ENCODE assay signal across 14 cellular contexts in genomic region chr1:14732726-14733052, GRCh38.
DNase-seq lines count a peak whose midpoint lies in the region; FAIRE-seq and TF ChIP-seq lines count a peak whose summit lies in the region.
"Had no signal": no experiment of that assay in that cellular context is flagged by ENCODE, and none has a peak within 500 bp of the region (broad histone marks: within the 10 kb centered on the region; RNA-seq: fewer than 3 reads in every experiment).

No MANE protein-coding gene starts in this region.

- H3K9me3 Mint-ChIP-seq in type B pancreatic cell: no peaks in the 10 kb centered on the region

- H2AK5ac ChIP-seq in H1 (ENCODE audit: low read depth, low read length) (peak overlapping the region; percentile 54; the same call in 1 of the 2 replicates), mesendoderm (ENCODE audit: low read length) (no peak overlapping the region)

- H4K20me1 ChIP-seq in H1 (replicated peaks in 1 of 2; ENCODE audit: control insufficient read depth in 1 of 2, insufficient read depth in 2 of 2, low read length in 2 of 2): peaks cover 0 to 3% of the 10 kb centered on the region in 2 experiments
- H4K20me1 ChIP-seq: BLaER1 had no signal

- TF ChIP-seq RAD21 in H1 (IDR thresholded peaks at IDR 0.05 in 1 of 2, conservative IDR thresholded peaks at IDR 0.05 in 1 of 2; ENCODE audit: low read depth in 2 of 2, low read length in 2 of 2): no peak

- H3K27ac ChIP-seq in HUES64 (ENCODE audit: low read depth, low read length) (peak overlapping the region; percentile 84), H1 (ENCODE audit: low read depth, low read length) (no peak overlapping the region), mesendoderm (ENCODE audit: low read depth, low read length) (peak overlapping the region; percentile 91)
- H3K27ac ChIP-seq: BLaER1, tibial artery had no signal

- H2BK20ac ChIP-seq in H1 (ENCODE audit: low read length): peak overlapping the region; percentile 63; the same call in 1 of the 2 replicates

- peak overlapping the region; percentile 90 for H2BK12ac ChIP-seq in H1 (ENCODE audit: low read depth, low read length)

- H3K14ac ChIP-seq in H1 (ENCODE audit: insufficient read length): no peak overlapping the region

- H2BK120ac ChIP-seq in H1 (replicated peaks; ENCODE audit: low read depth, low read length) (peak overlapping the region; percentile 90), mesendoderm (ENCODE audit: low read depth, low read length) (no peak overlapping the region)

- CTCF ChIA-PET in H1 (lab: Charles Lee; ENCODE audit: partially characterized antibody): interaction anchor here (0.8 to 2.9 kb wide), 12 partner anchors 9 to 314 kb away, joined by 3 to 13 read pairs (median 4); no protein-coding TSS in a partner anchor

- H3K4ac ChIP-seq in H1 (replicated peaks; ENCODE audit: insufficient read length, low read depth, low read length): peak overlapping the region; percentile 79
- H3K4ac ChIP-seq in mesendoderm (ENCODE audit: low read depth, low read length): peak overlapping the region; percentile 63

- no peaks in the 10 kb centered on the region for H3K27me3 Mint-ChIP-seq in type B pancreatic cell

- TF ChIP-seq CTCF in H1 (IDR thresholded peaks at IDR 0.05; ENCODE audit: control extremely low read depth in 1 of 3, insufficient read depth in 1 of 3, low read depth in 1 of 3, low read length in 3 of 3): no peak
- TF ChIP-seq CTCF in type B pancreatic cell (conservative IDR thresholded peaks at IDR 0.05): no peak

- H3K36me3 ChIP-seq in HUES64 (ENCODE audit: insufficient read depth, low read length) (no peaks in the 10 kb centered on the region), H1 (ENCODE audit: control insufficient read depth in 2 of 4, insufficient read depth in 4 of 4, low read length in 3 of 4) (no peaks in the 10 kb centered on the region), mesendoderm (ENCODE audit: control insufficient read depth, insufficient read depth, low read length) (no peaks in the 10 kb centered on the region)
- H3K36me3 ChIP-seq: BLaER1, tibial artery had no signal

- no peak for FAIRE-seq in H1 (lab: Jason Lieb, UNC)

- no peak overlapping the region for H2AFZ ChIP-seq in H1 (ENCODE audit: low read length)

- peak overlapping the region; percentile 76 for H3K4me3 Mint-ChIP-seq in type B pancreatic cell

- H4K91ac ChIP-seq in H1 (replicated peaks; ENCODE audit: insufficient read length, low read length): peak overlapping the region; percentile 69

- H3K23ac ChIP-seq in H1 (ENCODE audit: insufficient read length) (no peak overlapping the region), mesendoderm (ENCODE audit: low read length) (no peak overlapping the region)

- H3K79me1 ChIP-seq in H1 (ENCODE audit: low read depth, low read length) (no peaks in the 10 kb centered on the region; the same call in 1 of the 2 replicates), mesendoderm (ENCODE audit: low read length) (peaks cover 12% of the 10 kb centered on the region)

- H3K9ac ChIP-seq in HUES64 (ENCODE audit: low read depth, low read length): peak overlapping the region; percentile 46; the same call in 1 of the 2 replicates
- no peak overlapping the region; a peak in 1 of 7 replicates for H3K9ac ChIP-seq in H1 (replicated peaks in 1 of 4; ENCODE audit: extremely low read depth in 1 of 4, low read depth in 3 of 4, low read length in 3 of 4)
- H3K9ac ChIP-seq in mesendoderm (ENCODE audit: low read length): peak overlapping the region; percentile 47
- H3K9ac ChIP-seq: BLaER1 had no signal

- H3K9me3 ChIP-seq in HUES64 (ENCODE audit: insufficient read depth, low read depth, low read length) (no peaks in the 10 kb centered on the region), H1 (ENCODE audit: insufficient read depth in 2 of 2, low read depth in 1 of 2, low read length in 1 of 2) (no peaks in the 10 kb centered on the region)
- H3K9me3 ChIP-seq: BLaER1, tibial artery had no signal

- POLR2A ChIA-PET in H1 (lab: Charles Lee; ENCODE audit: partially characterized antibody): interaction anchor here (1.0 to 1.7 kb wide), 3 partner anchors 7 to 134 kb away, joined by 3 to 4 read pairs (median 3); partner anchors contain the start of gene KAZN

- peak overlapping the region; percentile 24; the same call in 1 of the 2 replicates for H3K18ac ChIP-seq in H1 (ENCODE audit: extremely low read depth, low read length)
- peak overlapping the region; percentile 43 for H3K18ac ChIP-seq in mesendoderm (ENCODE audit: low read length)

- no peak for TF ChIP-seq POLR2A in H1 (IDR thresholded peaks at IDR 0.05; ENCODE audit: control extremely low read depth in 1 of 2, low read depth in 2 of 2, low read length in 2 of 2)

- H3K23me2 ChIP-seq in H1 (ENCODE audit: low read depth, low read length): peaks cover 1% of the 10 kb centered on the region; the same call in 1 of the 2 replicates

- H3K27me3 ChIP-seq in HUES64 (ENCODE audit: insufficient read depth, low read length): peaks cover 25% of the 10 kb centered on the region
- H3K27me3 ChIP-seq in H1 (replicated peaks in 1 of 4; ENCODE audit: control insufficient read depth in 3 of 4, extremely low read depth in 1 of 4, insufficient read depth in 3 of 4, low read length in 3 of 4): peaks cover 0 to 17% (median 14%) of the 10 kb centered on the region in 4 experiments; a peak in 6 of 7 replicates
- no peaks in the 10 kb centered on the region for H3K27me3 ChIP-seq in mesendoderm (ENCODE audit: insufficient read depth, low read length, poor library complexity)
- H3K27me3 ChIP-seq: BLaER1 had no signal

- H4K5ac ChIP-seq in H1 (ENCODE audit: insufficient read length, low read depth, low read length): no peak overlapping the region
- no peak overlapping the region for H4K5ac ChIP-seq in mesendoderm (ENCODE audit: low read length)

- peak overlapping the region; percentile 36; the same call in 1 of the 2 replicates for H2BK5ac ChIP-seq in H1 (ENCODE audit: low read depth, low read length)
- H2BK5ac ChIP-seq in mesendoderm (ENCODE audit: low read length): peak overlapping the region; percentile 48

- WGBS in HUES64: 33% methylated on average over 5 of the region's 5 CpGs
- 38% methylated on average over 5 of the region's 5 CpGs; no CpG with 5 or more reads in 1 of the 2 experiments for WGBS in H1 (ENCODE audit: extremely low coverage in 1 of 2, insufficient coverage in 1 of 2, insufficient read length in 1 of 2, insufficient replicate concordance in 2 of 2, low coverage in 1 of 2, low lambda C conversion rate in 2 of 2, missing lambda C conversion rate in 1 of 2), 2 experiments
- no CpG with 5 or more reads among the region's 5 CpGs for WGBS in mesendoderm (ENCODE audit: extremely low coverage, insufficient coverage, low lambda C conversion rate)

- H3K79me2 ChIP-seq in H1 (ENCODE audit: control insufficient read depth in 1 of 2, insufficient read depth in 2 of 2, low read length in 2 of 2): no peaks in the 10 kb centered on the region
- peaks cover 1% of the 10 kb centered on the region for H3K79me2 ChIP-seq in mesendoderm (ENCODE audit: control insufficient read depth, insufficient read depth, low read length)

- H3K4me2 ChIP-seq in H1 (ENCODE audit: insufficient read depth in 1 of 2, low read depth in 2 of 2, low read length in 2 of 2): peak overlapping the region; percentile 62 to 78
- no peak overlapping the region for H3K4me2 ChIP-seq in mesendoderm (ENCODE audit: low read length)

- H2BK15ac ChIP-seq in H1 (ENCODE audit: low read length) (no peak overlapping the region), mesendoderm (replicated peaks; ENCODE audit: low read depth) (no peak overlapping the region)

- no peak for TF ChIP-seq EP300 in H1 (IDR thresholded peaks at IDR 0.05; ENCODE audit: borderline replicate concordance in 1 of 2, low read depth in 2 of 2, low read length in 2 of 2)

- H3K4me1 ChIP-seq in HUES64 (ENCODE audit: insufficient read depth, low read length) (peaks cover 33% of the 10 kb centered on the region), H1 (replicated peaks in 1 of 4; ENCODE audit: control insufficient read depth in 3 of 4, insufficient read depth in 4 of 4, low read length in 3 of 4) (peaks cover 13 to 20% (median 17%) of the 10 kb centered on the region in 4 experiments), mesendoderm (ENCODE audit: control insufficient read depth, low read depth, low read length) (peaks cover 13% of the 10 kb centered on the region)

- H3K27ac Mint-ChIP-seq in type B pancreatic cell: peak overlapping the region; percentile 91

- peak overlapping the region; percentile 27 for H3K4me3 ChIP-seq in HUES64 (ENCODE audit: low read length)
- H3K4me3 ChIP-seq in H1 (ENCODE audit: extremely low read depth in 1 of 4, insufficient read depth in 2 of 4, low read depth in 3 of 4, low read length in 4 of 4): peak overlapping the region in 3 of 4 experiments; percentile 15 to 41 (median 29); a peak in 4 of 8 replicates
- H3K4me3 ChIP-seq in mesendoderm (ENCODE audit: low read length): no peak overlapping the region
- H3K4me3 ChIP-seq: BLaER1, tibial artery had no signal

- H3K36me3 Mint-ChIP-seq in type B pancreatic cell: no peaks in the 10 kb centered on the region

- H4K8ac ChIP-seq in H1 (ENCODE audit: extremely low read depth, insufficient read depth, low read length) (no peak overlapping the region), mesendoderm (ENCODE audit: low read depth, low read length) (no peak overlapping the region)

- H3K56ac ChIP-seq in H1 (replicated peaks; ENCODE audit: insufficient read length, low read depth, low read length) (no peak overlapping the region), mesendoderm (ENCODE audit: low read length) (peak overlapping the region; percentile 42)

- peaks cover 37% of the 10 kb centered on the region for H3K4me1 Mint-ChIP-seq in type B pancreatic cell (ENCODE audit: unreplicated experiment)

- DNase-seq in H1 (ENCODE audit: low read depth in 1 of 2, low spot score in 2 of 2): no peak
- no peak for DNase-seq in mesendoderm
- DNase-seq in type B pancreatic cell (ENCODE audit: extremely low spot score, unreplicated experiment): no peak
- no peak for DNase-seq in AML-193 (lab: John Stamatoyannopoulos, UW)
- no peak for DNase-seq in amniotic stem cell (lab: John Stamatoyannopoulos, UW)
- no peak for DNase-seq in NCI-H2029 treated with DMSO at 0.1 percent for 48 hours (lab: John Stamatoyannopoulos, UW)
- DNase-seq: activated CD8-positive, alpha-beta memory T cell treated with anti-CD3 and anti-CD28 coated beads for 24 hours; effector memory CD4-positive, alpha-beta T cell; NCI-H1436 treated with DMSO at 0.1 percent for 48 hours; NK-92 treated with Interleukin-12 subunit alpha and Interleukin-12 subunit beta, amount 100 ng/mL, for 24 hours; SHP77; tibial artery had no signal

TF ChIP-seq in H1, 55 proteins besides CTCF, POLR2A, EP300 and RAD21 (continues in another document):
- TF ChIP-seq, protein P1, sequence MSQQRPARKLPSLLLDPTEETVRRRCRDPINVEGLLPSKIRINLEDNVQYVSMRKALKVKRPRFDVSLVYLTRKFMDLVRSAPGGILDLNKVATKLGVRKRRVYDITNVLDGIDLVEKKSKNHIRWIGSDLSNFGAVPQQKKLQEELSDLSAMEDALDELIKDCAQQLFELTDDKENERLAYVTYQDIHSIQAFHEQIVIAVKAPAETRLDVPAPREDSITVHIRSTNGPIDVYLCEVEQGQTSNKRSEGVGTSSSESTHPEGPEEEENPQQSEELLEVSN (IDR thresholded peaks at IDR 0.05): no peak
- TF ChIP-seq KDM1A (IDR thresholded peaks at IDR 0.05; ENCODE audit: borderline replicate concordance, low read length) (no peak), JUN (IDR thresholded peaks at IDR 0.05; ENCODE audit: low read depth, low read length) (no peak), CBX5 (IDR thresholded peaks at IDR 0.05; ENCODE audit: low read depth, low read length) (no peak)

Comparison
In these comparisons a context has a peak if more than half of its experiments do, and no peak if none do; other contexts are left out.
1. H3K9ac ChIP-seq: peak in HUES64 (single experiment) and mesendoderm (single experiment); none in H1 (0 of 4).